1 cellular context compared by ENCODE assay signal in genomic region chr21:42465008-42465878, GRCh38.
TF ChIP-seq lines count a peak whose summit lies in the region.

No MANE protein-coding gene starts in this region.

TF ChIP-seq in GM12878, 131 proteins besides CTCF, POLR2A, EP300 and RAD21 (continued from another document and continues in another):
- TF ChIP-seq MEF2B (IDR thresholded peaks at IDR 0.05; ENCODE audit: partially characterized antibody, poor library complexity, severe bottlenecking) (peak; percentile 66), NR2F1 (conservative IDR thresholded peaks at IDR 0.05) (peak; percentile 94), TAF1 (IDR thresholded peaks at IDR 0.05; ENCODE audit: borderline replicate concordance, low read depth, low read length) (no peak), RBBP5 (conservative IDR thresholded peaks at IDR 0.05) (no peak), ELK1 (IDR thresholded peaks at IDR 0.05; ENCODE audit: low read depth, low read length) (no peak), SKIL (IDR thresholded peaks at IDR 0.05; ENCODE audit: low read depth, poor library complexity, severe bottlenecking) (peak; percentile 94), MTA3 (IDR thresholded peaks at IDR 0.05; ENCODE audit: borderline replicate concordance, low read length) (no peak), PAX5 (IDR thresholded peaks at IDR 0.05; ENCODE audit: borderline replicate concordance, low read depth, low read length) (peak; percentile 70), NKRF (conservative IDR thresholded peaks at IDR 0.05) (0 out of 2 replicates have a peak, but pooled peaks have one; percentile 22), RAD51 (IDR thresholded peaks at IDR 0.05) (no peak), EED (IDR thresholded peaks at IDR 0.05; ENCODE audit: low read depth) (peak; percentile 96), NFYA (IDR thresholded peaks at IDR 0.05; ENCODE audit: borderline replicate concordance, low read depth, low read length) (no peak), SIX5 (IDR thresholded peaks at IDR 0.05; ENCODE audit: low read depth, low read length, severe bottlenecking) (no peak), CREB1 (IDR thresholded peaks at IDR 0.05; ENCODE audit: low read depth) (no peak), NR2C2 (IDR thresholded peaks at IDR 0.05; ENCODE audit: borderline replicate concordance, control insufficient read depth, insufficient read length, low read depth) (no peak), SMARCA5 (IDR thresholded peaks at IDR 0.05) (no peak), ZBED1 (IDR thresholded peaks at IDR 0.05; ENCODE audit: borderline replicate concordance) (no peak), TCF7 (IDR thresholded peaks at IDR 0.05; ENCODE audit: borderline replicate concordance) (no peak), ZNF384 (IDR thresholded peaks at IDR 0.05; ENCODE audit: borderline replicate concordance, low read depth, low read length) (no peak), REST (IDR thresholded peaks at IDR 0.05; ENCODE audit: low read depth, low read length) (no peak), NR2C1 (IDR thresholded peaks at IDR 0.05) (peak; percentile 33; the same call in 1 of the 2 replicates), CBX5 (IDR thresholded peaks at IDR 0.05; ENCODE audit: low read depth) (no peak), CBX3 (IDR thresholded peaks at IDR 0.05; ENCODE audit: borderline replicate concordance, low read depth) (no peak), ASH2L (IDR thresholded peaks at IDR 0.05; ENCODE audit: borderline replicate concordance, low read depth) (no peak), ZNF687 (IDR thresholded peaks at IDR 0.05) (peak; percentile 96), RELB (IDR thresholded peaks at IDR 0.05; ENCODE audit: low read depth) (peak; percentile 81; the same call in 1 of the 2 replicates), SREBF1 (IDR thresholded peaks at IDR 0.05; ENCODE audit: low read length) (no peak), ESRRA (IDR thresholded peaks at IDR 0.05; ENCODE audit: low read length) (no peak), SPI1 (IDR thresholded peaks at IDR 0.05; ENCODE audit: borderline replicate concordance, insufficient read depth, low read depth, low read length) (peak; percentile 52), BCLAF1 (IDR thresholded peaks at IDR 0.05) (no peak), FOS (IDR thresholded peaks at IDR 0.05; ENCODE audit: borderline replicate concordance, extremely low read depth, insufficient read length) (no peak), RB1 (IDR thresholded peaks at IDR 0.05; ENCODE audit: borderline replicate concordance) (no peak), HDAC2 (IDR thresholded peaks at IDR 0.05) (no peak), POLR2AphosphoS5 (IDR thresholded peaks at IDR 0.05; ENCODE audit: low read length) (no peak), GABPA (IDR thresholded peaks at IDR 0.05; ENCODE audit: low read depth) (no peak), BMI1 (IDR thresholded peaks at IDR 0.05; ENCODE audit: borderline replicate concordance) (peak; percentile 46; the same call in 1 of the 2 replicates), BHLHE40 (IDR thresholded peaks at IDR 0.05; ENCODE audit: borderline replicate concordance in 1 of 2, low read depth in 2 of 2, low read length in 1 of 2) (peak in 1 of 2 experiments; percentile 57; a peak in 2 of 4 replicates), BCL3 (IDR thresholded peaks at IDR 0.05; ENCODE audit: borderline replicate concordance, insufficient read depth, low read depth, low read length, poor library complexity, severe bottlenecking) (no peak), ATF3 (IDR thresholded peaks at IDR 0.05; ENCODE audit: borderline replicate concordance, extremely low read depth, low read depth, low read length) (no peak)
